Comparison of ENCODE assay signal across 22 cellular contexts in genomic region chr20:21528870-21529269, GRCh38. TPM values are rescaled to one million over a fixed set of nuclear protein-coding genes. Genes with fewer than 3 reads are reported as not detected.
DNase-seq lines count a peak whose midpoint lies in the region; ATAC-seq, FAIRE-seq and TF ChIP-seq lines count a peak whose summit lies in the region.
"Had no signal": no experiment of that assay in that cellular context is flagged by ENCODE, and none has a peak within 500 bp of the region (broad histone marks: within the 10 kb centered on the region; RNA-seq: fewer than 3 reads in every experiment).

No MANE protein-coding gene starts in this region.

- H3K27me3 ChIP-seq in A673 (replicated peaks; ENCODE audit: insufficient read depth, low read depth, low read length, poor library complexity) = no peaks in the 10 kb centered on the region
- no peaks in the 10 kb centered on the region for H3K27me3 ChIP-seq in OCI-LY1 (ENCODE audit: insufficient read depth, low read length)
- H3K27me3 ChIP-seq in H1 (replicated peaks in 1 of 4; ENCODE audit: control insufficient read depth in 3 of 4, extremely low read depth in 1 of 4, insufficient read depth in 3 of 4, low read length in 3 of 4) = peaks cover 19 to 35% (median 25%) of the 10 kb centered on the region in 4 experiments
- peaks cover 0 to 36% (median 5%) of the 10 kb centered on the region in 45 donors for H3K27me3 ChIP-seq in dorsolateral prefrontal cortex

- TF ChIP-seq EP300 in H1 (IDR thresholded peaks at IDR 0.05; ENCODE audit: borderline replicate concordance in 1 of 2, low read depth in 2 of 2, low read length in 2 of 2) = no peak

- H2AFZ ChIP-seq in OCI-LY1 (ENCODE audit: low read length) (no peak overlapping the region), H1 (ENCODE audit: low read length) (no peak overlapping the region)

- WGBS in H1 (ENCODE audit: extremely low coverage in 1 of 2, insufficient coverage in 1 of 2, insufficient read length in 1 of 2, insufficient replicate concordance in 2 of 2, low coverage in 1 of 2, low lambda C conversion rate in 2 of 2, missing lambda C conversion rate in 1 of 2), 2 experiments = 93% methylated on average over 5 of the region's 5 CpGs; no CpG with 5 or more reads in 1 of the 2 experiments

- H2BK20ac ChIP-seq in H1 (ENCODE audit: low read length) = no peak overlapping the region

- peaks cover 21% of the 10 kb centered on the region for H3K4me1 Mint-ChIP-seq in WTC11

- no peak overlapping the region for H4K5ac ChIP-seq in H1 (ENCODE audit: insufficient read length, low read depth, low read length)

- TF ChIP-seq CTCF in A673 (conservative IDR thresholded peaks at IDR 0.05; ENCODE audit: low read depth, low read length) (peak; percentile 32), GM12865 (IDR thresholded peaks at IDR 0.05; ENCODE audit: insufficient read depth, low read depth, low read length, missing control alignments) (peak; percentile 5), OCI-LY1 (IDR thresholded peaks at IDR 0.05; ENCODE audit: low read length) (peak; percentile 37; the same call in 1 of the 2 replicates), H1 (IDR thresholded peaks at IDR 0.05; ENCODE audit: control extremely low read depth in 1 of 3, insufficient read depth in 1 of 3, low read depth in 1 of 3, low read length in 3 of 3) (peak in 2 of 3 experiments; percentile 19 to 29; a peak in 2 of 4 replicates), WTC11 (IDR thresholded peaks at IDR 0.05) (no peak), dorsolateral prefrontal cortex (IDR thresholded peaks at IDR 0.05 in 54 of 56, conservative IDR thresholded peaks at IDR 0.05 in 2 of 56; ENCODE audit: low read depth in 1 of 56, partially characterized antibody in 56 of 56) (no peak)

- no peak overlapping the region for H3K56ac ChIP-seq in H1 (replicated peaks; ENCODE audit: insufficient read length, low read depth, low read length)

- no peak overlapping the region for H2BK12ac ChIP-seq in H1 (ENCODE audit: low read depth, low read length)

- H3K79me1 ChIP-seq in H1 (ENCODE audit: low read depth, low read length) = no peaks in the 10 kb centered on the region

- no TSS peak for BruUV-seq in A673 (replicated peaks; lab: Mats Ljungman, UMichigan)

- no peak overlapping the region for H4K91ac ChIP-seq in H1 (replicated peaks; ENCODE audit: insufficient read length, low read length)

- H3K4me1 ChIP-seq in A673 (ENCODE audit: insufficient read depth, low read length, poor library complexity, severe bottlenecking) (peaks cover 16% of the 10 kb centered on the region), OCI-LY1 (ENCODE audit: insufficient read depth, low read length, severe bottlenecking) (peaks cover 30% of the 10 kb centered on the region), H1 (replicated peaks in 1 of 4; ENCODE audit: control insufficient read depth in 3 of 4, insufficient read depth in 4 of 4, low read length in 3 of 4) (peaks cover 0 to 12% (median 1%) of the 10 kb centered on the region in 4 experiments; a peak in 4 of 7 replicates)

- no peak overlapping the region for H3K23ac ChIP-seq in H1 (ENCODE audit: insufficient read length)

- DNase-seq in A673 (ENCODE audit: low spot score) (no peak), GM12865 (ENCODE audit: low read depth) (no peak), H1 (ENCODE audit: low read depth in 1 of 2, low spot score in 2 of 2) (no peak), left cardiac atrium (no peak), WTC11 (ENCODE audit: low spot score) (no peak), dorsolateral prefrontal cortex (no peak)
- DNase-seq: ACHN, NCI-H1417 treated with DMSO at 0.1 percent for 48 hours, NCI-H2029, NCI-H526, OCI-M1, SHP77, SK-N-SH, T-cell had no signal

- H4K8ac ChIP-seq in H1 (ENCODE audit: extremely low read depth, insufficient read depth, low read length) = no peak overlapping the region

- intact Hi-C loops in A673 (cut with micrococcal nuclease; ENCODE audit: unreplicated experiment) (loop anchor here (2.0 to 5.0 kb wide), 2 partner anchors 42 to 88 kb away; no protein-coding TSS in a partner anchor), left cardiac atrium (cut with DNase I) (no loop called here), dorsolateral prefrontal cortex (cut with DNase I) (no loop called here)

- POLR2A ChIA-PET in A673 (lab: Charles Lee; ENCODE audit: low non-redundant PET) = no interaction called here
- POLR2A ChIA-PET in H1 (lab: Charles Lee; ENCODE audit: partially characterized antibody) = no interaction called here
- POLR2A ChIA-PET in WTC11 (lab: Charles Lee) = no interaction called here

- H3K23me2 ChIP-seq in H1 (ENCODE audit: low read depth, low read length) = no peaks in the 10 kb centered on the region

- no peaks in the 10 kb centered on the region for H3K79me2 ChIP-seq in OCI-LY1 (ENCODE audit: insufficient read depth, low read length)
- H3K79me2 ChIP-seq in H1 (ENCODE audit: control insufficient read depth in 1 of 2, insufficient read depth in 2 of 2, low read length in 2 of 2) = no peaks in the 10 kb centered on the region

- FAIRE-seq in H1 (lab: Jason Lieb, UNC) = no peak
- FAIRE-seq: D721Med, GM18507, H54 had no signal

- no peak overlapping the region for H3K14ac ChIP-seq in H1 (ENCODE audit: insufficient read length)

- H3F3A ChIP-seq in OCI-LY1 (ENCODE audit: insufficient read depth, low read length) = no peaks in the 10 kb centered on the region

- TF ChIP-seq POLR2A in H1 (IDR thresholded peaks at IDR 0.05; ENCODE audit: control extremely low read depth in 1 of 2, low read depth in 2 of 2, low read length in 2 of 2) = no peak

- no peak overlapping the region for H2AK5ac ChIP-seq in H1 (ENCODE audit: low read depth, low read length)

- no peaks in the 10 kb centered on the region for H3K9me2 ChIP-seq in OCI-LY1 (ENCODE audit: low read depth, low read length)
- H3K9me2 ChIP-seq: SK-N-SH had no signal

- H3K18ac ChIP-seq in H1 (ENCODE audit: extremely low read depth, low read length) = no peak overlapping the region

- peak in 1 of 2 experiments; percentile 33; a peak in 1 of 4 replicates for TF ChIP-seq RAD21 in H1 (IDR thresholded peaks at IDR 0.05 in 1 of 2, conservative IDR thresholded peaks at IDR 0.05 in 1 of 2; ENCODE audit: low read depth in 2 of 2, low read length in 2 of 2)

- H3K27ac ChIP-seq in A673 (ENCODE audit: low read depth, low read length, poor library complexity, severe bottlenecking) (no peak overlapping the region), OCI-LY1 (ENCODE audit: low read depth, low read length, poor library complexity, severe bottlenecking) (no peak overlapping the region), H1 (ENCODE audit: low read depth, low read length) (no peak overlapping the region), dorsolateral prefrontal cortex (no peak overlapping the region)
- H3K27ac ChIP-seq: C4-2B, HL-60, KMS-11 had no signal

- H4K20me1 ChIP-seq in OCI-LY1 (ENCODE audit: insufficient read depth, low read length) (no peaks in the 10 kb centered on the region), H1 (replicated peaks in 1 of 2; ENCODE audit: control insufficient read depth in 1 of 2, insufficient read depth in 2 of 2, low read length in 2 of 2) (peaks cover 0 to under 1% of the 10 kb centered on the region in 2 experiments)

- ATAC-seq in left cardiac atrium (no peak), WTC11 (no peak; the same call in 1 of the 2 replicates)
- ATAC-seq: T-cell had no signal

- 0 out of 2 replicates have a peak, but pooled peaks cover 2% of the 10 kb centered on the region for H3K36me3 Mint-ChIP-seq in WTC11
- H3K36me3 Mint-ChIP-seq: T-cell had no signal

- no peak overlapping the region for H3K4me2 ChIP-seq in OCI-LY1 (ENCODE audit: low read length)
- no peak overlapping the region for H3K4me2 ChIP-seq in H1 (ENCODE audit: insufficient read depth in 1 of 2, low read depth in 2 of 2, low read length in 2 of 2)
- H3K4me2 ChIP-seq: KMS-11, SK-N-SH had no signal

- peaks cover 4% of the 10 kb centered on the region for H3K9me3 Mint-ChIP-seq in WTC11
- H3K9me3 Mint-ChIP-seq: T-cell had no signal

- H3K9me3 ChIP-seq in A673 (ENCODE audit: low read depth, low read length, poor library complexity, severe bottlenecking) = no peaks in the 10 kb centered on the region
- H3K9me3 ChIP-seq in OCI-LY1 (ENCODE audit: low read length) = no peaks in the 10 kb centered on the region
- no peaks in the 10 kb centered on the region for H3K9me3 ChIP-seq in H1 (ENCODE audit: insufficient read depth in 2 of 2, low read depth in 1 of 2, low read length in 1 of 2)
- H3K9me3 ChIP-seq: SK-N-SH had no signal

- H3K27ac Mint-ChIP-seq in WTC11 = no peak overlapping the region
- H3K27ac Mint-ChIP-seq: T-cell had no signal

- H3K4me3 ChIP-seq in A673 (ENCODE audit: low read depth, low read length, poor library complexity, severe bottlenecking) (no peak overlapping the region), GM12865 (ENCODE audit: low read depth, low read length) (no peak overlapping the region), OCI-LY1 (ENCODE audit: low read depth, low read length, poor library complexity, severe bottlenecking) (no peak overlapping the region), H1 (ENCODE audit: extremely low read depth in 1 of 4, insufficient read depth in 2 of 4, low read depth in 3 of 4, low read length in 4 of 4) (no peak overlapping the region), dorsolateral prefrontal cortex (no peak overlapping the region)

- no peak overlapping the region for H3K4me3 Mint-ChIP-seq in WTC11
- H3K4me3 Mint-ChIP-seq: T-cell had no signal

- H3K9ac ChIP-seq in OCI-LY1 (ENCODE audit: low read length) (no peak overlapping the region), H1 (replicated peaks in 1 of 4; ENCODE audit: extremely low read depth in 1 of 4, low read depth in 3 of 4, low read length in 3 of 4) (no peak overlapping the region)
- H3K9ac ChIP-seq: KMS-11, SK-N-SH had no signal

- CTCF ChIA-PET in A673 (lab: Charles Lee) (no interaction called here), H1 (lab: Charles Lee; ENCODE audit: partially characterized antibody) (interaction anchor here (0.6 to 3.4 kb wide), 27 partner anchors 8 to 706 kb away, joined by 3 to 67 read pairs (median 6); no protein-coding TSS in a partner anchor), WTC11 (lab: Charles Lee) (interaction anchor here (1.4 to 2.5 kb wide), 8 partner anchors 11 to 403 kb away, joined by 3 to 56 read pairs (median 6); partner anchors contain the start of gene KIZ)

- H2BK15ac ChIP-seq in H1 (ENCODE audit: low read length) = no peak overlapping the region

- H3K27me3 Mint-ChIP-seq in WTC11 (ENCODE audit: low read depth) = peaks cover 64% of the 10 kb centered on the region

- no peak overlapping the region for H2BK120ac ChIP-seq in H1 (replicated peaks; ENCODE audit: low read depth, low read length)

- H3K36me3 ChIP-seq in A673 (ENCODE audit: insufficient read depth, low read length, poor library complexity, severe bottlenecking) (no peaks in the 10 kb centered on the region), OCI-LY1 (ENCODE audit: insufficient read depth, low read length) (no peaks in the 10 kb centered on the region), H1 (ENCODE audit: control insufficient read depth in 2 of 4, insufficient read depth in 4 of 4, low read length in 3 of 4) (no peaks in the 10 kb centered on the region)

- H2BK5ac ChIP-seq in H1 (ENCODE audit: low read depth, low read length) = no peak overlapping the region

- no peak overlapping the region for H3K4ac ChIP-seq in H1 (replicated peaks; ENCODE audit: insufficient read length, low read depth, low read length)

RNA-seq across cellular contexts. Expression of gene NKX2-2, which starts 15.0 kb away (rescaled TPM):
- total RNA-seq in A673 (2021) (78.8 and 85.1 TPM in 2 replicates), left cardiac atrium (not detected), WTC11 (2021) (not detected in 3 replicates), dorsolateral prefrontal cortex (10 to 100 TPM in 101 of 120 experiments, 1 to 10 TPM in 19; 5.9 to 47.3 (median 14.2) TPM)
- total RNA-seq in H1 (2021; fragmentation: NEBNext Ultra II Directional; extraction: Animal tissue kit (Norgen Biotek cat#: 25700)) = not detected in 2 replicates
- polyA plus RNA-seq in H1 (2011; rRNA removed) = not detected in 2 replicates
- not detected for polyA plus RNA-seq in H1 (2011; cell fraction: cytosol; rRNA removed)
- polyA plus RNA-seq in H1 (2011; cell fraction: nucleus; rRNA removed) = not detected
- not detected in 4 replicates for polyA plus RNA-seq in H1 (2012, experiment 1 of 2)
- polyA plus RNA-seq in H1 (2012, experiment 2 of 2) = not detected
- 0.06 TPM for polyA plus RNA-seq in H1 (2013, experiment 1 of 2)
- polyA plus RNA-seq in H1 (2013, experiment 2 of 2) = not detected
- polyA minus RNA-seq in H1 (2011; rRNA and poly(A)+ RNA removed) = not detected in 2 replicates
- not detected for polyA minus RNA-seq in H1 (2011; cell fraction: cytosol; rRNA and poly(A)+ RNA removed)
- not detected for polyA minus RNA-seq in H1 (2011; cell fraction: nucleus; rRNA and poly(A)+ RNA removed)
- total RNA-seq: RPMI7951, T-cell had no signal
- polyA plus RNA-seq: SK-N-SH had no signal

Comparison
In these comparisons a context has a peak if more than half of its experiments do, and no peak if none do; other contexts are left out.
1. CTCF ChIP-seq: peak in A673 (single experiment), GM12865 (single experiment), OCI-LY1 (single experiment) and H1 (2 of 3); none in WTC11 (single experiment) and dorsolateral prefrontal cortex (0 of 56).